ENCODE assay signal across 8 cellular contexts in the genomic region with DNA sequence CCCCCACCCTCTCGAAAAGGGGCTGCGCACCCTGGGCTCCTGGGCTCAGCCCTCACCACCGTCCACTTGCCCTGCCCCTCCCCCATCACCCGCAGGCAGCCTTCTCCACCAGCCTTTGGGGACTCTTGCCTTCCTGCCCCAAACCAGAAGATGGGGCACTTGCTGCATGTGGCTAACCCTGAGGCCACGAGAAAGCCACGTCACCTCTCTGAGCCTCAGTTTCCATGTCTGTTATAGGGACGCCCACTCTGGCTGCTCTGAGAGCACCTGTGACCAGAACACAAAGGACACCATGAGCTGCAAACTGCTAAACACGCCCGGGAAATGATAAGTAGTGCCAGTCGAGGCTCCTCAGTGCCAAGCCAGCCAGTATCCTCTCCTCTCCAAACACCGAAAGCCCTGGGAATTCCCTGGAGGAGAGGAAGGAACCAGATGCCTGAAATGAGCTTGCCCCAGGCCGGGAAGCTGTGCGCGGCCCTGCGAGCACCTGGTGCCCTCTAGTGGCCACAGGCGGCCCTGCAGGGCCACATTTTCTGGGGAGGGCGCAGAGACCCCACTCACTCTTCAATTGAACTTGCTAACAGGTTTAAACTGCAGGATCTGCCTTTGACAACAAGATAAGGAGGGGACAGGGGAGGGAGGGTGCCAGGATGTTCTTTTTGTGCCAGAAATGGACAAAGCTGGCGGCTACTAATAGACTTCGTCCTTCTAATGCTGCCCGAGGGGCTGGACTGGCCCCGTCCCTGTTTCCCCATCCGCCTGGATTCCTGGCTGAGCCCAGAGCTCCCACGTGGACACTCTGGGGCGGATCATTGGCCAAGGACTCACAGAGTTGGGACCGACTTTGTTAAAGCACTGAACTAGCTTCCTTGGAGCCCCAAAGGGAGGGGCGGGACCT. TPM values are rescaled to one million over a fixed set of nuclear protein-coding genes. Genes with fewer than 3 reads are reported as not detected.
DNase-seq lines count a peak whose midpoint lies in the region; ATAC-seq and TF ChIP-seq lines count a peak whose summit lies in the region.

No MANE protein-coding gene starts in this region.

- no peaks in the 10 kb centered on the region for H3K36me3 ChIP-seq in PC-3 (ENCODE audit: low read depth, low read length)
- no peaks in the 10 kb centered on the region for H3K36me3 ChIP-seq in ovary

- H3K4me3 ChIP-seq in PC-3 (ENCODE audit: low read length) (no peak overlapping the region), ovary (no peak overlapping the region)

- H3K27ac ChIP-seq in PC-3 (ENCODE audit: low read length) = no peak overlapping the region
- H3K27ac ChIP-seq in ovary = no peak overlapping the region

- H3K9me3 Mint-ChIP-seq in HFFc6 (no peaks in the 10 kb centered on the region; the same call in 1 of the 2 replicates), glutamatergic neuron (ENCODE audit: unreplicated experiment) (peaks cover 2% of the 10 kb centered on the region)

- H3K4me1 Mint-ChIP-seq in HFFc6 (ENCODE audit: low read depth) = no peaks in the 10 kb centered on the region
- H3K4me1 Mint-ChIP-seq in glutamatergic neuron (ENCODE audit: low read depth, unreplicated experiment) = peaks cover 5% of the 10 kb centered on the region

- peak; percentile 55 for ATAC-seq in PC-3
- ATAC-seq in HG02678 (IDR thresholded peaks at IDR 0.05; ENCODE audit: unreplicated experiment) = no peak

- TF ChIP-seq CTCF in HFFc6 (IDR thresholded peaks at IDR 0.05) (peak; percentile 93), PC-3 (conservative IDR thresholded peaks at IDR 0.05; ENCODE audit: low read depth, low read length) (peak; percentile 93), glutamatergic neuron (IDR thresholded peaks at IDR 0.05; ENCODE audit: partially characterized antibody, unreplicated experiment) (peak; percentile 99), ovary (IDR thresholded peaks at IDR 0.05) (peak; percentile 80 to 95 (median 83))

- no peaks in the 10 kb centered on the region for H3F3A ChIP-seq in PC-3 (ENCODE audit: low read length, unreplicated experiment)

- POLR2A ChIA-PET in PC-3 (lab: Charles Lee; ENCODE audit: unreplicated experiment) = no interaction called here

- H3K27me3 Mint-ChIP-seq in HFFc6 (ENCODE audit: insufficient read depth) (peaks cover 2% of the 10 kb centered on the region), glutamatergic neuron (ENCODE audit: unreplicated experiment) (peaks cover 13% of the 10 kb centered on the region)

- H4K20me1 ChIP-seq in PC-3 (ENCODE audit: low read length) = no peaks in the 10 kb centered on the region

- no peaks in the 10 kb centered on the region for H3K9me2 ChIP-seq in PC-3 (replicated peaks; ENCODE audit: low read length)

- intact Hi-C loops in PC-3 (cut with micrococcal nuclease) = no loop called here
- intact Hi-C loops in ovary (cut with DNase I) = loop anchor here in 1 of 4 donors (5.0 kb wide), 1 partner anchor 196 kb away; no protein-coding TSS in a partner anchor

- H3K9ac ChIP-seq in PC-3 (ENCODE audit: low read length) = no peak overlapping the region

- H3K79me2 ChIP-seq in PC-3 (ENCODE audit: low read length) = no peaks in the 10 kb centered on the region

- no peaks in the 10 kb centered on the region for H3K36me3 Mint-ChIP-seq in HFFc6 (ENCODE audit: low read depth)
- H3K36me3 Mint-ChIP-seq in glutamatergic neuron (ENCODE audit: unreplicated experiment) = no peaks in the 10 kb centered on the region

- no peaks in the 10 kb centered on the region for H3K4me1 ChIP-seq in PC-3 (ENCODE audit: insufficient read depth, low read length)
- peaks cover 1% of the 10 kb centered on the region for H3K4me1 ChIP-seq in ovary (ENCODE audit: insufficient read depth)

- WGBS in ovary, 3 donors = 14 to 18% (median 17%) methylated on average over 26 of the region's 26 CpGs

- H3K27me3 ChIP-seq in PC-3 (ENCODE audit: low read length) (peaks cover 33% of the 10 kb centered on the region), ovary (no peaks in the 10 kb centered on the region)

- H3K9me3 ChIP-seq in PC-3 (ENCODE audit: low read length) (no peaks in the 10 kb centered on the region), ovary (no peaks in the 10 kb centered on the region)

- TF ChIP-seq EP300 in ovary (IDR thresholded peaks at IDR 0.05) = no peak

- H2AFZ ChIP-seq in PC-3 (ENCODE audit: low read length) = no peak overlapping the region

- no peak for TF ChIP-seq POLR2A in ovary (IDR thresholded peaks at IDR 0.05)

- CTCF ChIA-PET in PC-3 (lab: Charles Lee) = interaction anchor here (0.6 to 1.0 kb wide), 3 partner anchors 52 to 65 kb away, joined by 3 to 4 read pairs (median 3); no protein-coding TSS in a partner anchor

- H3K4me3 Mint-ChIP-seq in HFFc6 (no peak overlapping the region), glutamatergic neuron (ENCODE audit: unreplicated experiment) (peak overlapping the region; percentile 52)

- BruUV-seq in PC-3 (replicated peaks; lab: Mats Ljungman, UMichigan) = no TSS peak

- H3K27ac Mint-ChIP-seq in HFFc6 (no peak overlapping the region), glutamatergic neuron (ENCODE audit: unreplicated experiment) (peak overlapping the region; percentile 17)

- DNase-seq in EH (ENCODE audit: low read depth) = peak; percentile 71
- no peak for DNase-seq in HFFc6
- peak; percentile 42 for DNase-seq in PC-3
- peak in 3 of 4 experiments; percentile 0 to 14 (median 3) for DNase-seq in activated naive CD4-positive, alpha-beta T cell (lab: John Stamatoyannopoulos, UW)
- peak; percentile 82 for DNase-seq in glutamatergic neuron
- DNase-seq in ovary = peak; percentile 46 to 79 (median 65)
- DNase-seq in effector CD8-positive, alpha-beta T cell (lab: John Stamatoyannopoulos, UW) = no peak

- no peak overlapping the region for H3K4me2 ChIP-seq in PC-3 (ENCODE audit: low read length)

RNA-seq across cellular contexts. Expression of a gene that starts 10.2 kb away (rescaled TPM):
- not detected for total RNA-seq in HFFc6 (2021; fragmentation: NEBNext Ultra II Directional; extraction: Animal tissue kit (Norgen Biotek cat#: 25700))
- total RNA-seq in PC-3 (2014; rRNA removed) = not detected in 2 replicates
- total RNA-seq in glutamatergic neuron (ENCODE audit: unreplicated experiment) = not detected
- total RNA-seq in ovary = not detected
- polyA plus RNA-seq in ovary = not detected

RNA-seq across cellular contexts. Expression of a gene that starts 23.1 kb away (rescaled TPM):
- total RNA-seq in HFFc6 (2021; fragmentation: NEBNext Ultra II Directional; extraction: Animal tissue kit (Norgen Biotek cat#: 25700)) = not detected
- total RNA-seq in PC-3 (2014; rRNA removed) (not detected in 2 replicates), glutamatergic neuron (ENCODE audit: unreplicated experiment) (not detected), ovary (not detected)
- not detected for polyA plus RNA-seq in ovary

RNA-seq across cellular contexts. Expression of a gene that starts 33.6 kb away (rescaled TPM):
- total RNA-seq in HFFc6 (2021; fragmentation: NEBNext Ultra II Directional; extraction: Animal tissue kit (Norgen Biotek cat#: 25700)) = not detected
- total RNA-seq in PC-3 (2014; rRNA removed) (not detected in 2 replicates), glutamatergic neuron (ENCODE audit: unreplicated experiment) (not detected), ovary (not detected)
- not detected for polyA plus RNA-seq in ovary

Comparison
In these comparisons a context has a peak if more than half of its experiments do, and no peak if none do; other contexts are left out.
1. DNase-seq: peak in EH (single experiment), PC-3 (single experiment), activated naive CD4-positive, alpha-beta T cell (3 of 4), glutamatergic neuron (single experiment) and ovary (5 of 5); none in HFFc6 (single experiment) and effector CD8-positive, alpha-beta T cell (single experiment).
2. Peak in every context shown above with its lines, with median percentiles within 50 percentile points of each other: CTCF ChIP-seq.